ENCODE assay signal across 8 cellular contexts in genomic region chr19:29878973-29879654, GRCh38.
DNase-seq lines count a peak whose midpoint lies in the region; ATAC-seq lines count a peak whose summit lies in the region.

No MANE protein-coding gene starts in this region.

- in situ Hi-C loops in ACHN (cut with HindIII; ENCODE audit: low pct_ligation_motif_present, low pct_unique_long_range_greater_than_20kb, low sequenced_read_pairs) = no loop called here

- peak; percentile 38 to 52 for ATAC-seq in left cardiac atrium
- no peak for ATAC-seq in HG03045 (IDR thresholded peaks at IDR 0.05; ENCODE audit: unreplicated experiment)
- ATAC-seq in HG03342 (IDR thresholded peaks at IDR 0.05; ENCODE audit: unreplicated experiment) = no peak

- no peak overlapping the region for H3K4me3 ChIP-seq in H7 (ENCODE audit: insufficient read depth, low read depth, low read length)

- peaks cover 3% of the 10 kb centered on the region; the same call in 1 of the 2 replicates for H3K27me3 ChIP-seq in H7 (ENCODE audit: control insufficient read depth, insufficient read depth, low read length)

- DNase-seq in ACHN (peak; percentile 30), H7 (peak; percentile 82), RPMI8226 (peak; percentile 43), left cardiac atrium (no peak), COLO668 (lab: John Stamatoyannopoulos, UW; ENCODE audit: unreplicated experiment) (no peak)
- no peak for DNase-seq in stimulated activated CD4-positive, alpha-beta T cell treated with anti-CD3 and anti-CD28 coated beads, Interleukin-2, amount 100 ng/mL, for 24 hours

- no peaks in the 10 kb centered on the region for H3K36me3 ChIP-seq in H7 (replicated peaks; ENCODE audit: control insufficient read depth, insufficient read depth, low read length)

- intact Hi-C loops in left cardiac atrium (cut with DNase I) = loop anchor here in 1 of 2 donors (10.0 kb wide), 1 partner anchor 144 kb away; no protein-coding TSS in a partner anchor

Comparison
In these comparisons a context has a peak if more than half of its experiments do, and no peak if none do; other contexts are left out.
1. DNase-seq: peak in ACHN (single experiment), H7 (single experiment) and RPMI8226 (single experiment); none in left cardiac atrium (single experiment), COLO668 (single experiment) and stimulated activated CD4-positive, alpha-beta T cell treated with anti-CD3 and anti-CD28 coated beads, Interleukin-2, amount 100 ng/mL, for 24 hours (0 of 2).
2. ATAC-seq: peak in left cardiac atrium (2 of 2); none in HG03045 (single experiment) and HG03342 (single experiment).